In the genomic region with DNA sequence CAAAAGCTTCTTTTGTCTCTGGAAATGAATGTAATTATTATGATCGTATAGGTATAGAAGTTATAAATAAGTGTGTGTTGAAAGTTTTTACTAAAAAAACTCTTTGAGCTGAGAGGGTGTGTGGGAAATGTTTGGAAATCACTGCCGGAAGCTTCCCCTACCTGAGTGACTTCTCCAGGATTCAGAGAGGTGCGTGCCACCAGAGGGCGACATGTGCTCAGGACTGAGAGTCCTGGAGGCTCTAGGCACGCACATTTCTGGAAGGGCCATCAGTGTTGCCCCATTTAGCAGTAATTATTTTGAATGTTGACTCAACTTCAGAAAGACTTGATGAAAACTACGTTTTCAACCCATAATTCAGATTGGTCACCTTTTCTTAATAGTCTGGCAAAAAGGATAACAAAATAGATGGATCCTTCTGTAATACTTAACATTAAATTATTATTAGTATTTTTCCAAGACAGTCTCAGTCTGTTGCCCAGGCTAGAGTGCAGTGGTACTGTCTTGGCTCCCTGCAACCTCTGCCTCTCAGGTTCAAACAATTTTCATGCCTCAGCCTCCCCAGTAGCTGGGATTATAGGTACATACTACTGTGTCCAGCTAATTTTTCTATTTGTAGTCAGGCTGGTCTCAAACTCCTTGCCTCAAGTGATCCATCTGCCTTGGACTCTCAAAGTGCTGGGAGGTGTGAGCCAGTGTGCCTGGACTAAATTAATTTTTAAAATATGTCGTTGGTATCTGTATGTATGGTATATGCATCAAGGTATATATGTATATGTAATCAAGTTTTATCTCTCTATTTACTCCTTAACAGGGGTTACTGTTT, we compare ENCODE assay signal across 7 cellular contexts. TPM values are rescaled to one million over a fixed set of nuclear protein-coding genes. Genes with fewer than 3 reads are reported as not detected.
A peak's percentile ranks its signal among the peaks of the same experiment; 100 is the strongest.
DNase-seq lines count a peak whose midpoint lies in the region; ATAC-seq, FAIRE-seq and TF ChIP-seq lines count a peak whose summit lies in the region.

No MANE protein-coding gene starts in this region.

- intact Hi-C loops in MCF 10A (cut with micrococcal nuclease), result loop anchor here (1.0 to 5.0 kb wide), 4 partner anchors 59 to 749 kb away; no protein-coding TSS in a partner anchor

- no peak overlapping the region for H3K27ac Mint-ChIP-seq in MCF 10A (ENCODE audit: low read depth, unreplicated experiment)

- CTCF ChIA-PET in MCF 10A (lab: Yijun Ruan, JAX), result interaction anchor here (0.6 to 3.7 kb wide), 59 partner anchors 9 to 744 kb away, joined by 3 to 94 read pairs (median 5); a partner anchor contains a TSS

- H3K4me1 Mint-ChIP-seq in MCF 10A (ENCODE audit: insufficient read depth, unreplicated experiment), result no peaks in the 10 kb centered on the region

- no peaks in the 10 kb centered on the region for H3K9me3 Mint-ChIP-seq in MCF 10A (ENCODE audit: unreplicated experiment)

- H3K27me3 ChIP-seq in kidney epithelial cell (ENCODE audit: control insufficient read depth, insufficient read depth, low read length), result no peaks in the 10 kb centered on the region

- peak; percentile 72 for FAIRE-seq in GM12892 (lab: Jason Lieb, UNC)

- no peak overlapping the region for H3K4me3 ChIP-seq in kidney epithelial cell (ENCODE audit: low read depth, low read length)

- TF ChIP-seq POLR2A in GM12892 (IDR thresholded peaks at IDR 0.05; ENCODE audit: low read depth, low read length), result no peak

- H3K27me3 Mint-ChIP-seq in MCF 10A (ENCODE audit: insufficient read depth, unreplicated experiment), result no peaks in the 10 kb centered on the region

- BruUV-seq in MCF 10A (replicated peaks; lab: Mats Ljungman, UMichigan), result no TSS peak

- H3K36me3 Mint-ChIP-seq in MCF 10A (ENCODE audit: insufficient read depth, unreplicated experiment), result no peaks in the 10 kb centered on the region

- no peaks in the 10 kb centered on the region for H3K36me3 ChIP-seq in kidney epithelial cell (ENCODE audit: control insufficient read depth, insufficient read depth, low read length)

- POLR2A ChIA-PET in MCF 10A (lab: Yijun Ruan, JAX), result interaction anchor here (0.7 to 1.3 kb wide), 4 partner anchors 57 to 121 kb away, joined by 3 to 6 read pairs (median 4); no protein-coding TSS in a partner anchor

- TF ChIP-seq CTCF in MCF 10A (IDR thresholded peaks at IDR 0.05; ENCODE audit: unreplicated experiment), result peak; percentile 88
- TF ChIP-seq CTCF in kidney epithelial cell (IDR thresholded peaks at IDR 0.05; ENCODE audit: insufficient read depth, low read length, poor library complexity, severe bottlenecking), result peak; percentile 88

- no peak for DNase-seq in GM12892 (ENCODE audit: insufficient read length)
- DNase-seq in NCI-H2081 treated with DMSO at 0.1 percent for 48 hours (lab: John Stamatoyannopoulos, UW), result peak; percentile 49
- peak; percentile 47 for DNase-seq in UCSD-AML1 (lab: John Stamatoyannopoulos, UW; ENCODE audit: unreplicated experiment)
- DNase-seq in MCF 10A (ENCODE audit: unreplicated experiment), result peak; percentile 82
- DNase-seq in kidney epithelial cell (ENCODE audit: low read depth), result no peak
- DNase-seq in stimulated activated CD4-positive, alpha-beta T cell treated with anti-CD3 and anti-CD28 coated beads, Interleukin-4, amount 100 ng/mL, for 24 hours, result peak; percentile 86

- ATAC-seq in HG02798 (IDR thresholded peaks at IDR 0.05; ENCODE audit: poor library complexity, unreplicated experiment), result peak; percentile 67

- H3K4me3 Mint-ChIP-seq in MCF 10A (ENCODE audit: unreplicated experiment), result no peak overlapping the region

RNA-seq across cellular contexts. Expression of a gene that starts 34.5 kb away (rescaled TPM):
- not detected for polyA plus RNA-seq in GM12892 (2012; ENCODE audit: missing spikeins)
- total RNA-seq in MCF 10A (2022) (not detected in 2 replicates), kidney epithelial cell (not detected in 2 replicates)

Comparison
In these comparisons a context has a peak if more than half of its experiments do, and no peak if none do; other contexts are left out.
1. DNase-seq: peak in NCI-H2081 treated with DMSO at 0.1 percent for 48 hours (single experiment), UCSD-AML1 (single experiment), MCF 10A (single experiment) and stimulated activated CD4-positive, alpha-beta T cell treated with anti-CD3 and anti-CD28 coated beads, Interleukin-4, amount 100 ng/mL, for 24 hours (single experiment); none in GM12892 (single experiment) and kidney epithelial cell (single experiment).